ENCODE assay signal across 12 cellular contexts in genomic region chr19:17967258-17968051, GRCh38. TPM values are rescaled to one million over a fixed set of nuclear protein-coding genes. Genes with fewer than 3 reads are reported as not detected.
DNase-seq lines count a peak whose midpoint lies in the region; ATAC-seq and TF ChIP-seq lines count a peak whose summit lies in the region.
"Had no signal": no experiment of that assay in that cellular context is flagged by ENCODE, and none has a peak within 500 bp of the region (broad histone marks: within the 10 kb centered on the region; RNA-seq: fewer than 3 reads in every experiment).

No MANE protein-coding gene starts in this region.

- DNase-seq in CD14-positive monocyte (ENCODE audit: low spot score) (no peak), endodermal cell (no peak), OCI-M2 (lab: John Stamatoyannopoulos, UW; ENCODE audit: unreplicated experiment) (no peak), NCI-H2227 (lab: John Stamatoyannopoulos, UW; ENCODE audit: unreplicated experiment) (no peak), upper lobe of right lung (no peak), NCI-H82 (lab: John Stamatoyannopoulos, UW) (no peak)
- DNase-seq: brain microvascular endothelial cell, left lung, NCI-H2081, Peyer's patch had no signal

- intact Hi-C loops in CD14-positive monocyte (cut with micrococcal nuclease), result no loop called here
- intact Hi-C loops in upper lobe of right lung (cut with DNase I), result no loop called here

- H3K27me3 ChIP-seq in HUES48 (ENCODE audit: control insufficient read depth, insufficient read depth, low read length) (peaks cover 13% of the 10 kb centered on the region), endodermal cell (ENCODE audit: control insufficient read depth, insufficient read depth, low read length, poor library complexity, severe bottlenecking) (peaks cover 13% of the 10 kb centered on the region), neuron (ENCODE audit: insufficient read depth, low read length) (no peaks in the 10 kb centered on the region), upper lobe of right lung (peaks cover 27% of the 10 kb centered on the region)

- H3K9ac ChIP-seq in HUES48 (ENCODE audit: low read depth, low read length) (no peak overlapping the region), endodermal cell (ENCODE audit: extremely low read depth, low read length, poor library complexity, severe bottlenecking) (no peak overlapping the region)

- H3K4me3 Mint-ChIP-seq in CD14-positive monocyte, result peak overlapping the region; percentile 16 to 87
- H3K4me3 Mint-ChIP-seq in endodermal cell, result peak overlapping the region; percentile 71

- H3K27ac Mint-ChIP-seq in CD14-positive monocyte, result no peak overlapping the region
- H3K27ac Mint-ChIP-seq in endodermal cell, result no peak overlapping the region

- H3K4me3 ChIP-seq in HUES48 (ENCODE audit: low read depth, low read length) (peak overlapping the region; percentile 72), endodermal cell (ENCODE audit: low read length) (peak overlapping the region; percentile 78), neuron (ENCODE audit: low read length) (peak overlapping the region; percentile 54), upper lobe of right lung (no peak overlapping the region)
- H3K4me3 ChIP-seq: left lung, Peyer's patch had no signal

- H3K9me3 Mint-ChIP-seq in CD14-positive monocyte (peaks cover 0 to 17% (median 6%) of the 10 kb centered on the region in 7 donors), endodermal cell (no peaks in the 10 kb centered on the region)

- peaks cover 4% of the 10 kb centered on the region for H3K4me1 Mint-ChIP-seq in CD14-positive monocyte
- H3K4me1 Mint-ChIP-seq in endodermal cell, result peaks cover 5% of the 10 kb centered on the region

- H3K27me3 Mint-ChIP-seq in CD14-positive monocyte (ENCODE audit: low read depth in 3 of 3), result peaks cover 40 to 55% (median 43%) of the 10 kb centered on the region in 3 donors
- H3K27me3 Mint-ChIP-seq in endodermal cell (ENCODE audit: insufficient read depth), result peaks cover 39% of the 10 kb centered on the region

- 9 to 24% methylated on average over 6 to 34 of the region's 35 CpGs for WGBS in endodermal cell (ENCODE audit: insufficient coverage in 1 of 2, insufficient read length in 1 of 2), 2 experiments

- H3K36me3 ChIP-seq in HUES48 (ENCODE audit: control insufficient read depth, insufficient read depth, low read length) (no peaks in the 10 kb centered on the region), endodermal cell (ENCODE audit: control insufficient read depth, insufficient read depth, low read length) (no peaks in the 10 kb centered on the region), neuron (ENCODE audit: insufficient read depth, low read length) (peaks cover 7% of the 10 kb centered on the region), upper lobe of right lung (no peaks in the 10 kb centered on the region)
- H3K36me3 ChIP-seq: brain microvascular endothelial cell, left lung, Peyer's patch had no signal

- no peak overlapping the region for H2AFZ ChIP-seq in neuron (ENCODE audit: low read depth, low read length)

- 0 out of 2 replicates have a peak, but pooled peaks cover 3% of the 10 kb centered on the region for H3K4me1 ChIP-seq in HUES48 (ENCODE audit: control insufficient read depth, insufficient read depth, low read length)
- no peaks in the 10 kb centered on the region for H3K4me1 ChIP-seq in endodermal cell (ENCODE audit: control insufficient read depth, insufficient read depth, low read length)
- peaks cover 21% of the 10 kb centered on the region for H3K4me1 ChIP-seq in neuron (ENCODE audit: insufficient read depth, low read length)
- H3K4me1 ChIP-seq in upper lobe of right lung, result no peaks in the 10 kb centered on the region
- H3K4me1 ChIP-seq: left lung, Peyer's patch had no signal

- no peak for ATAC-seq in upper lobe of right lung
- ATAC-seq: left lung had no signal

- TF ChIP-seq CTCF in CD14-positive monocyte (IDR thresholded peaks at IDR 0.05), result no peak
- no peak for TF ChIP-seq CTCF in endodermal cell (conservative IDR thresholded peaks at IDR 0.05)
- no peak for TF ChIP-seq CTCF in upper lobe of right lung (IDR thresholded peaks at IDR 0.05)

- H3K36me3 Mint-ChIP-seq in CD14-positive monocyte (peaks cover 2 to 6% of the 10 kb centered on the region in 2 donors), endodermal cell (ENCODE audit: low read depth) (no peaks in the 10 kb centered on the region)

- no peak overlapping the region for H3K27ac ChIP-seq in HUES48 (ENCODE audit: low read depth, low read length)
- no peak overlapping the region for H3K27ac ChIP-seq in endodermal cell (ENCODE audit: low read depth, low read length)
- no peak overlapping the region for H3K27ac ChIP-seq in upper lobe of right lung
- H3K27ac ChIP-seq: brain microvascular endothelial cell, left lung, Peyer's patch had no signal

- no peaks in the 10 kb centered on the region for H3K9me3 ChIP-seq in HUES48 (ENCODE audit: control insufficient read depth, insufficient read depth, low read length)
- no peaks in the 10 kb centered on the region for H3K9me3 ChIP-seq in endodermal cell (ENCODE audit: control insufficient read depth, low read length)
- no peaks in the 10 kb centered on the region for H3K9me3 ChIP-seq in neuron (ENCODE audit: low read length)
- H3K9me3 ChIP-seq in upper lobe of right lung, result no peaks in the 10 kb centered on the region
- H3K9me3 ChIP-seq: left lung, Peyer's patch had no signal

RNA-seq across cellular contexts. Expression of gene KCNN1, which starts 0.5 kb away (rescaled TPM):
- polyA plus RNA-seq in CD14-positive monocyte, result not detected
- total RNA-seq in endodermal cell, result 1 to 10 TPM; 5.8 to 8.2 TPM
- polyA plus RNA-seq in endodermal cell (2013, experiment 1 of 2), result 13.1 TPM
- polyA plus RNA-seq in endodermal cell (2013, experiment 2 of 2), result 11.3 TPM
- total RNA-seq in upper lobe of right lung, result not detected
- total RNA-seq: Peyer's patch had no signal

RNA-seq across cellular contexts. Expression of gene CCDC124, which starts 34.6 kb away (rescaled TPM):
- 10 to 100 TPM; 29.7 TPM for polyA plus RNA-seq in CD14-positive monocyte
- total RNA-seq in endodermal cell, result 100 to 1,000 TPM; 129 to 143 TPM
- 93.5 TPM for polyA plus RNA-seq in endodermal cell (2013, experiment 1 of 2)
- polyA plus RNA-seq in endodermal cell (2013, experiment 2 of 2), result 87.9 TPM
- total RNA-seq in upper lobe of right lung, result 59.7 TPM

RNA-seq across cellular contexts. Expression of gene ARRDC2, which starts 40.5 kb away (rescaled TPM):
- polyA plus RNA-seq in CD14-positive monocyte, result 10 to 100 TPM; 13.8 to 23.9 TPM
- total RNA-seq in endodermal cell (1 to 10 TPM; 6.8 to 7.0 TPM), upper lobe of right lung (82.7 TPM)
- polyA plus RNA-seq in endodermal cell (2013, experiment 1 of 2), result 3.3 TPM
- polyA plus RNA-seq in endodermal cell (2013, experiment 2 of 2), result 2.4 TPM

Comparison
In these comparisons a context has a peak if more than half of its experiments do, and no peak if none do; other contexts are left out.
1. RNA of gene ARRDC2, which starts 40.5 kb away (total RNA-seq): 82.7 TPM in upper lobe of right lung (single experiment); 6.8 to 7.0 TPM in endodermal cell; every median in the first group is over 10 times any median in the second.